ENCODE assay signal across 19 cellular contexts in the genomic region with DNA sequence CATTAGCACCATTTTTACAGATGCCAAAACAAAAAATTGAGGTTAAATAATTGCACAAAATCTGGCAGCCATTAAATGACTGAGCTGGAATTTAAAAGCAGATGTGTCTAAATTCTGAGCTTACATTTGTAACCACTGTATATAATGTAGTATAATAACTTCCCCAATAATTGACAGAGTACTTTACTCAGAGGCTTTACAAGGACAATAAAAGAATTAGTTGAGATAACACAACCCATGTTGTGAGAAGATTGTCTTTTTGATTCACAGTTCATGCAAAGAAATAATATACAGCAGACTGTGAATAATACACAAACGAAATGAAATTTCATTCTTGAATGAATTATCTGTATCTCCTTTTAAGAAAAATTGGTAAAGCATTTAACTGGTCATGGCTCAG.
DNase-seq lines count a peak whose midpoint lies in the region; ATAC-seq, FAIRE-seq and TF ChIP-seq lines count a peak whose summit lies in the region.
"Had no signal": no experiment of that assay in that cellular context is flagged by ENCODE, and none has a peak within 500 bp of the region (broad histone marks: within the 10 kb centered on the region; RNA-seq: fewer than 3 reads in every experiment).

No MANE protein-coding gene starts in this region.

- no peak for FAIRE-seq in small intestine (lab: Jason Lieb, UNC)
- FAIRE-seq: A549, D721Med, K562 had no signal

- no peak overlapping the region; the same call in 1 of the 2 replicates for H3K9ac ChIP-seq in OCI-LY1 (ENCODE audit: low read length)

- DNase-seq in AG10803 (ENCODE audit: low read depth) (peak; percentile 24), small intestine (peak; percentile 20), cerebellar cortex (ENCODE audit: low spot score) (no peak)
- DNase-seq in activated naive CD8-positive, alpha-beta T cell treated with anti-CD3 and anti-CD28 coated beads, Interleukin-2, amount 50 U/mL, for 24 hours: no peak
- DNase-seq: Caco-2; CD4-positive, alpha-beta T cell; GF-D8; IMR-90 had no signal

- peaks cover 36% of the 10 kb centered on the region for H3K79me2 ChIP-seq in DOHH2 (ENCODE audit: control insufficient read depth, low read length)
- peaks cover 14% of the 10 kb centered on the region; the same call in 1 of the 2 replicates for H3K79me2 ChIP-seq in OCI-LY1 (ENCODE audit: insufficient read depth, low read length)

- H3K9me3 Mint-ChIP-seq in activated naive CD8-positive, alpha-beta T cell treated with anti-CD3 and anti-CD28 coated beads, Interleukin-2, amount 50 U/mL, for 24 hours: no peaks in the 10 kb centered on the region
- H3K9me3 Mint-ChIP-seq: CD4-positive, alpha-beta T cell had no signal

- H3K4me3 Mint-ChIP-seq in activated naive CD8-positive, alpha-beta T cell treated with anti-CD3 and anti-CD28 coated beads, Interleukin-2, amount 50 U/mL, for 24 hours: no peak overlapping the region
- H3K4me3 Mint-ChIP-seq: B cell; CD4-positive, alpha-beta T cell had no signal

- H3K27ac Mint-ChIP-seq in activated naive CD8-positive, alpha-beta T cell treated with anti-CD3 and anti-CD28 coated beads, Interleukin-2, amount 50 U/mL, for 24 hours: no peak overlapping the region
- H3K27ac Mint-ChIP-seq: CD4-positive, alpha-beta T cell had no signal

- no peaks in the 10 kb centered on the region for H3K27me3 Mint-ChIP-seq in activated naive CD8-positive, alpha-beta T cell treated with anti-CD3 and anti-CD28 coated beads, Interleukin-2, amount 50 U/mL, for 24 hours
- H3K27me3 Mint-ChIP-seq: B cell; CD4-positive, alpha-beta T cell had no signal

- H3K4me3 ChIP-seq in AG10803 (ENCODE audit: low read length) (no peak overlapping the region), DOHH2 (ENCODE audit: low read length) (peak overlapping the region; percentile 56), OCI-LY1 (ENCODE audit: low read depth, low read length, poor library complexity, severe bottlenecking) (no peak overlapping the region), small intestine (ENCODE audit: low read depth in 1 of 2, low read length in 2 of 2) (no peak overlapping the region)
- H3K4me3 ChIP-seq: A549, HAP-1, K562 had no signal

- H3K9me3 ChIP-seq in DOHH2 (ENCODE audit: control insufficient read depth, insufficient read depth, low read length) (no peaks in the 10 kb centered on the region), OCI-LY1 (ENCODE audit: low read length) (no peaks in the 10 kb centered on the region), small intestine (ENCODE audit: control insufficient read depth, low read depth) (no peaks in the 10 kb centered on the region)
- H3K9me3 ChIP-seq: A549, Caco-2, HAP-1 had no signal

- peaks cover 2% of the 10 kb centered on the region for H3K4me1 Mint-ChIP-seq in activated naive CD8-positive, alpha-beta T cell treated with anti-CD3 and anti-CD28 coated beads, Interleukin-2, amount 50 U/mL, for 24 hours

- H3K36me3 ChIP-seq in DOHH2 (ENCODE audit: control insufficient read depth, low read length) (no peaks in the 10 kb centered on the region), OCI-LY1 (ENCODE audit: insufficient read depth, low read length) (no peaks in the 10 kb centered on the region), small intestine (ENCODE audit: control insufficient read depth in 2 of 2, insufficient read depth in 2 of 2, low read length in 2 of 2) (no peaks in the 10 kb centered on the region)
- H3K36me3 ChIP-seq: HAP-1 had no signal

- H3K27me3 ChIP-seq in DOHH2 (ENCODE audit: control insufficient read depth, low read length): no peaks in the 10 kb centered on the region
- no peaks in the 10 kb centered on the region for H3K27me3 ChIP-seq in OCI-LY1 (ENCODE audit: insufficient read depth, low read length)
- H3K27me3 ChIP-seq in small intestine (ENCODE audit: control insufficient read depth in 2 of 2, insufficient read depth in 2 of 2, low read length in 2 of 2): peaks cover 0 to under 1% of the 10 kb centered on the region in 2 donors

- H3F3A ChIP-seq in DOHH2 (ENCODE audit: control insufficient read depth, insufficient read depth) (peaks cover 10% of the 10 kb centered on the region; the same call in 1 of the 2 replicates), OCI-LY1 (ENCODE audit: insufficient read depth, low read length) (no peaks in the 10 kb centered on the region)

- 10 to 46% (median 32%) methylated on average over 1 of the region's 1 CpG for WGBS in small intestine, 3 donors

- no peak overlapping the region for H2AFZ ChIP-seq in OCI-LY1 (ENCODE audit: low read length)

- H4K20me1 ChIP-seq in DOHH2 (ENCODE audit: control insufficient read depth, insufficient read depth, low read depth, low read length) (no peaks in the 10 kb centered on the region), OCI-LY1 (ENCODE audit: insufficient read depth, low read length) (no peaks in the 10 kb centered on the region)

- peak overlapping the region; percentile 62 for H3K27ac ChIP-seq in DOHH2 (ENCODE audit: low read depth, low read length)
- peak overlapping the region; percentile 60 for H3K27ac ChIP-seq in OCI-LY1 (ENCODE audit: low read depth, low read length, poor library complexity, severe bottlenecking)
- H3K27ac ChIP-seq in small intestine (ENCODE audit: low read depth in 1 of 2, low read length in 1 of 2): no peak overlapping the region
- H3K27ac ChIP-seq: 22Rv1, A549, C4-2B, HL-60 had no signal

- H3K4me1 ChIP-seq in DOHH2 (ENCODE audit: control insufficient read depth, low read length) (peaks cover 61% of the 10 kb centered on the region), OCI-LY1 (ENCODE audit: insufficient read depth, low read length, severe bottlenecking) (peaks cover 57% of the 10 kb centered on the region), small intestine (ENCODE audit: control insufficient read depth in 2 of 2, insufficient read depth in 1 of 2, low read depth in 1 of 2, low read length in 1 of 2) (no peaks in the 10 kb centered on the region)

- H3K9me2 ChIP-seq in DOHH2 (replicated peaks; ENCODE audit: control insufficient read depth, low read length): no peaks in the 10 kb centered on the region
- no peaks in the 10 kb centered on the region for H3K9me2 ChIP-seq in OCI-LY1 (ENCODE audit: low read depth, low read length)

- TF ChIP-seq CTCF in AG10803 (conservative IDR thresholded peaks at IDR 0.05; ENCODE audit: low read length) (no peak), DOHH2 (IDR thresholded peaks at IDR 0.05; ENCODE audit: low read depth, low read length, poor library complexity, severe bottlenecking) (no peak), OCI-LY1 (IDR thresholded peaks at IDR 0.05; ENCODE audit: low read length) (no peak)

- ATAC-seq in activated naive CD8-positive, alpha-beta T cell treated with anti-CD3 and anti-CD28 coated beads, Interleukin-2, amount 50 U/mL, for 24 hours: no peak
- ATAC-seq in GM18870 (IDR thresholded peaks at IDR 0.05; ENCODE audit: unreplicated experiment): no peak
- ATAC-seq: A549, K562 had no signal

- H3K4me2 ChIP-seq in DOHH2 (ENCODE audit: low read length): peak overlapping the region; percentile 80
- no peak overlapping the region; the same call in 1 of the 2 replicates for H3K4me2 ChIP-seq in OCI-LY1 (ENCODE audit: low read length)
- H3K4me2 ChIP-seq: A549 had no signal

- H3K36me3 Mint-ChIP-seq in activated naive CD8-positive, alpha-beta T cell treated with anti-CD3 and anti-CD28 coated beads, Interleukin-2, amount 50 U/mL, for 24 hours (ENCODE audit: low read depth): no peaks in the 10 kb centered on the region

Comparison
In these comparisons a context has a peak if more than half of its experiments do, and no peak if none do; other contexts are left out.
1. DNase-seq: peak in AG10803 (single experiment) and small intestine (single experiment); none in activated naive CD8-positive, alpha-beta T cell treated with anti-CD3 and anti-CD28 coated beads, Interleukin-2, amount 50 U/mL, for 24 hours (single experiment) and cerebellar cortex (single experiment).
2. H3K27ac ChIP-seq: peak in DOHH2 (single experiment) and OCI-LY1 (single experiment); none in small intestine (0 of 2).